8 cellular contexts compared by ENCODE assay signal in the genomic region with DNA sequence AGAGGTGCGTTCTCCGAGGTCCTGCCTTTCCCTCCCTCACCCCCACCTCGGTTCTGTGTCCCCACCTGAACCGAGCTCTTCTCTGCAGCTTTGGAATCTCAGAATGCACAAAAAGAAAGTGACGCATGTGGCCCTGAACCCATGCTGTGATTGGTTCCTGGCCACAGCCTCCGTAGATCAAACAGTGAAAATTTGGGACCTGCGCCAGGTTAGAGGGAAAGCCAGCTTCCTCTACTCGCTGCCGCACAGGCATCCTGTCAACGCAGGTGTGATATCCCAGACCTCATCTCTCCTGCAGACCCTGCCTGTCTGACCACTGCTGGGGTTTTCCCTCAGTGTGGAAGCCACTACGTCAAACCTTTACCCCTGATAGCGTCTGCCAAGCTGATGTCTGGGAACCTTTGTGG. TPM values are rescaled to one million over a fixed set of nuclear protein-coding genes. Genes with fewer than 3 reads are reported as not detected.
DNase-seq lines count a peak whose midpoint lies in the region; ATAC-seq, FAIRE-seq and TF ChIP-seq lines count a peak whose summit lies in the region.

No MANE protein-coding gene starts in this region.

- H4K20me1 ChIP-seq in astrocyte (ENCODE audit: insufficient read depth, low read length): no peaks in the 10 kb centered on the region

- H3K36me3 Mint-ChIP-seq in CD4-positive, CD25-positive, alpha-beta regulatory T cell: peaks cover 26% of the 10 kb centered on the region
- H3K36me3 Mint-ChIP-seq in astrocyte (ENCODE audit: low read depth, unreplicated experiment): peaks cover 22% of the 10 kb centered on the region

- H3K36me3 ChIP-seq in CD4-positive, CD25-positive, alpha-beta regulatory T cell (ENCODE audit: control insufficient read depth, insufficient read depth, low read length): peaks cover 37% of the 10 kb centered on the region
- H3K36me3 ChIP-seq in astrocyte (ENCODE audit: insufficient read depth, low read length): peaks cover 13% of the 10 kb centered on the region
- peaks cover 0 to 88% (median 26%) of the 10 kb centered on the region in 6 donors for H3K36me3 ChIP-seq in spleen

- TF ChIP-seq CTCF in astrocyte (IDR thresholded peaks at IDR 0.05; ENCODE audit: insufficient read depth, low read depth, low read length) (no peak), spleen (IDR thresholded peaks at IDR 0.05 in 8 of 11, conservative IDR thresholded peaks at IDR 0.05 in 3 of 11) (no peak)

- peaks cover 0 to 13% (median 7%) of the 10 kb centered on the region in 4 donors for H3K4me1 Mint-ChIP-seq in CD4-positive, CD25-positive, alpha-beta regulatory T cell
- peaks cover 26% of the 10 kb centered on the region for H3K4me1 Mint-ChIP-seq in astrocyte (ENCODE audit: low read depth, unreplicated experiment)

- WGBS in spleen, 5 donors: 54 to 64% (median 61%) methylated on average over 12 of the region's 12 CpGs

- H3K27ac ChIP-seq in CD4-positive, CD25-positive, alpha-beta regulatory T cell (ENCODE audit: insufficient read depth, low read length, poor library complexity, severe bottlenecking): no peak overlapping the region
- H3K27ac ChIP-seq in astrocyte (ENCODE audit: low read depth, low read length) (peak overlapping the region; percentile 76), spleen (no peak overlapping the region)

- no peaks in the 10 kb centered on the region for H3K79me2 ChIP-seq in astrocyte (ENCODE audit: insufficient read depth, low read length)

- peak overlapping the region in 2 of 4 donors; percentile 38 to 64 for H3K4me3 Mint-ChIP-seq in CD4-positive, CD25-positive, alpha-beta regulatory T cell
- H3K4me3 Mint-ChIP-seq in astrocyte (ENCODE audit: unreplicated experiment): no peak overlapping the region

- peak overlapping the region; percentile 78 for H3K4me2 ChIP-seq in astrocyte (ENCODE audit: low read length)

- H3K27ac Mint-ChIP-seq in CD4-positive, CD25-positive, alpha-beta regulatory T cell: peak overlapping the region in 2 of 3 donors; percentile 3 to 52
- H3K27ac Mint-ChIP-seq in astrocyte (ENCODE audit: unreplicated experiment): peak overlapping the region; percentile 43

- H3K27me3 Mint-ChIP-seq in CD4-positive, CD25-positive, alpha-beta regulatory T cell: no peaks in the 10 kb centered on the region
- no peaks in the 10 kb centered on the region for H3K27me3 Mint-ChIP-seq in astrocyte (ENCODE audit: low read depth, unreplicated experiment)

- intact Hi-C loops in spleen (cut with DNase I; ENCODE audit: low total_unique reads): no loop called here

- no peak overlapping the region for H3K4me3 ChIP-seq in CD4-positive, CD25-positive, alpha-beta regulatory T cell (ENCODE audit: low read depth, low read length)
- H3K4me3 ChIP-seq in astrocyte (ENCODE audit: insufficient read depth, low read depth, low read length) (no peak overlapping the region), spleen (no peak overlapping the region)

- H3K9me3 Mint-ChIP-seq in CD4-positive, CD25-positive, alpha-beta regulatory T cell: no peaks in the 10 kb centered on the region
- H3K9me3 Mint-ChIP-seq in astrocyte (ENCODE audit: unreplicated experiment): no peaks in the 10 kb centered on the region

- peak in 1 of 2 donors; percentile 26 for ATAC-seq in CD4-positive, CD25-positive, alpha-beta regulatory T cell (ENCODE audit: low read depth in 2 of 2)
- no peak for ATAC-seq in HG03469 (IDR thresholded peaks at IDR 0.05; ENCODE audit: unreplicated experiment)

- peak in 1 of 3 donors; percentile 17 for DNase-seq in CD4-positive, CD25-positive, alpha-beta regulatory T cell
- DNase-seq in SHP77 (lab: John Stamatoyannopoulos, UW) (peak; percentile 53 to 76), astrocyte (ENCODE audit: low read depth) (peak; percentile 24), mucosa of gallbladder (ENCODE audit: low spot score) (peak; percentile 49), NCI-H524 treated with DMSO at 0.1 percent for 48 hours (lab: John Stamatoyannopoulos, UW) (no peak), spleen (no peak), Kasumi-1 (lab: John Stamatoyannopoulos, UW) (no peak)

- H3K27me3 ChIP-seq in CD4-positive, CD25-positive, alpha-beta regulatory T cell (ENCODE audit: control insufficient read depth, insufficient read depth, low read length): no peaks in the 10 kb centered on the region
- H3K27me3 ChIP-seq in astrocyte (ENCODE audit: insufficient read depth, low read length): no peaks in the 10 kb centered on the region
- H3K27me3 ChIP-seq in spleen (replicated peaks in 1 of 7): no peaks in the 10 kb centered on the region

- H3K9me3 ChIP-seq in CD4-positive, CD25-positive, alpha-beta regulatory T cell (ENCODE audit: control insufficient read depth in 2 of 2, low read length in 2 of 2): no peaks in the 10 kb centered on the region
- H3K9me3 ChIP-seq in astrocyte (ENCODE audit: insufficient read depth, low read depth, low read length) (no peaks in the 10 kb centered on the region), spleen (no peaks in the 10 kb centered on the region)

- H3K4me1 ChIP-seq in CD4-positive, CD25-positive, alpha-beta regulatory T cell (ENCODE audit: control insufficient read depth, insufficient read depth, low read length, poor library complexity, severe bottlenecking): no peaks in the 10 kb centered on the region
- H3K4me1 ChIP-seq in astrocyte (ENCODE audit: insufficient read depth, low read length): peaks cover 19% of the 10 kb centered on the region
- H3K4me1 ChIP-seq in spleen: no peaks in the 10 kb centered on the region

- no peak overlapping the region for H2AFZ ChIP-seq in astrocyte (ENCODE audit: low read depth, low read length)

- no peak for FAIRE-seq in astrocyte (lab: Jason Lieb, UNC)

- peak overlapping the region; percentile 65 for H3K9ac ChIP-seq in astrocyte (ENCODE audit: low read length)

- no peak for TF ChIP-seq POLR2A in spleen (IDR thresholded peaks at IDR 0.05)

RNA-seq across cellular contexts. Expression of a gene that starts 13.9 kb away (rescaled TPM):
- 19.0 TPM for total RNA-seq in CD4-positive, CD25-positive, alpha-beta regulatory T cell
- polyA plus RNA-seq in CD4-positive, CD25-positive, alpha-beta regulatory T cell: 10 to 100 TPM; 16.3 to 27.7 (median 17.2) TPM
- total RNA-seq in astrocyte (40.8 and 42.2 TPM in 2 replicates), mucosa of gallbladder (48.5 TPM), spleen (100 to 1,000 TPM in 2 of 7 donors, 10 to 100 TPM in 5; 43.9 to 113 (median 59.8) TPM)
- polyA plus RNA-seq in spleen: 10 to 100 TPM; 18.9 to 34.4 (median 19.9) TPM

RNA-seq across cellular contexts. Expression of a gene that starts 19.9 kb away (rescaled TPM):
- total RNA-seq in CD4-positive, CD25-positive, alpha-beta regulatory T cell: 81.7 TPM
- 10 to 100 TPM; 55.3 to 93.9 (median 60.0) TPM for polyA plus RNA-seq in CD4-positive, CD25-positive, alpha-beta regulatory T cell
- total RNA-seq in astrocyte (40.0 and 47.0 TPM in 2 replicates), mucosa of gallbladder (22.7 TPM), spleen (10 to 100 TPM; 29.5 to 66.3 (median 42.5) TPM)
- polyA plus RNA-seq in spleen: 100 to 1,000 TPM in 1 of 3 donors, 10 to 100 TPM in 2; 49.4 to 173 (median 72.7) TPM

RNA-seq across cellular contexts. Expression of a gene that starts 23.1 kb away (rescaled TPM):
- 5.7 TPM for total RNA-seq in CD4-positive, CD25-positive, alpha-beta regulatory T cell
- 10 to 100 TPM in 1 of 4 donors, 1 to 10 TPM in 3; 6.1 to 13.0 (median 9.3) TPM for polyA plus RNA-seq in CD4-positive, CD25-positive, alpha-beta regulatory T cell
- total RNA-seq in astrocyte (9.8 and 11.2 TPM in 2 replicates), mucosa of gallbladder (33.5 TPM), spleen (100 to 1,000 TPM in 5 of 7 donors, 10 to 100 TPM in 2; 59.1 to 129 (median 119) TPM)
- polyA plus RNA-seq in spleen: 100 to 1,000 TPM; 136 to 227 (median 219) TPM

RNA-seq across cellular contexts. Expression of a gene that starts 35.3 kb away (rescaled TPM):
- 179 TPM for total RNA-seq in CD4-positive, CD25-positive, alpha-beta regulatory T cell
- 10 to 100 TPM; 17.8 to 29.2 (median 23.1) TPM for polyA plus RNA-seq in CD4-positive, CD25-positive, alpha-beta regulatory T cell
- total RNA-seq in astrocyte: 22.9 and 24.1 TPM in 2 replicates
- total RNA-seq in mucosa of gallbladder: 57.1 TPM
- 10 to 100 TPM; 53.6 to 82.4 (median 70.1) TPM for total RNA-seq in spleen
- polyA plus RNA-seq in spleen: 10 to 100 TPM; 15.7 to 35.0 (median 26.1) TPM

RNA-seq across cellular contexts. Expression of a gene that starts 48.4 kb away (rescaled TPM):
- total RNA-seq in CD4-positive, CD25-positive, alpha-beta regulatory T cell: not detected
- under 1 TPM in 1 of 4 donors, not detected in 3; 0.85 TPM for polyA plus RNA-seq in CD4-positive, CD25-positive, alpha-beta regulatory T cell
- total RNA-seq in astrocyte: 34.3 and 35.6 TPM in 2 replicates
- 34.4 TPM for total RNA-seq in mucosa of gallbladder
- 10 to 100 TPM in 1 of 7 donors, 1 to 10 TPM in 6; 2.4 to 13.0 (median 4.4) TPM for total RNA-seq in spleen
- polyA plus RNA-seq in spleen: 1 to 10 TPM; 1.2 to 3.5 (median 1.4) TPM

Comparison
In these comparisons a context has a peak if more than half of its experiments do, and no peak if none do; other contexts are left out.
1. DNase-seq: peak in SHP77 (2 of 2), astrocyte (single experiment) and mucosa of gallbladder (single experiment); none in NCI-H524 treated with DMSO at 0.1 percent for 48 hours (single experiment), spleen (single experiment) and Kasumi-1 (0 of 2).